Comparison of ENCODE assay signal across 23 cellular contexts in the genomic region with DNA sequence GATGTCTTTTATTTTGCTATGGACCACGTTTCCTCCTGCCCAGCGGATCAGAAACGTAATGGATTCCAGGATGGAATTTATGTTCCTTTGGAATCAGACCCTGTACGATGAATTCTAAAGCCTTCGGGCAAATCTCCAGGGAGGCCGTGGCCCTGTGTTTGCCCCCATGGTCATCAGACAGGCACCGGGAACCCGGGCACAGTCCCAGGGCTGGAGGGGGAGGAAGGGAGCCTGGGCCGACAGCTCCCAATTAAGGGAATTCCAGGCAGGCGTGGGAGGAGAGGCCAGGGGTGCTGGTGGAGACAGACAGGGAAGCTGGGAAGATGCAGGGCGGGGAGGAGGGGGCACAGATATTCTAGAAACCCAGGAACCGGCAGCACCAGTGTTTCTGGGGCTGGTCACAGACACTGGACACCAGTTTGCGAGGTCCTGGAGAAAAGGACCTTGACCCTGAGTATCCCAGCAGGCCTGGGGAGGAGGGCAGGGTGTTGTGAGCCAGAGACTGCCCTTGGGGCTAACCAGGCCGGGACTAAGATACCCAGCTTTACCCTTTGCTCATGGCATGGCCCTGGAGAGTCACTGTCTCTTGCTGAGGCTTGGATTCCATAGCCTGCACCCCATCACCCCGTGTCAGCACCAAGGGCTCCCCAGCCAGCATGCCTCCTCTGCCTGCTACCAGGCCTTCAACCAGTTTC.
DNase-seq lines count a peak whose midpoint lies in the region; ATAC-seq and TF ChIP-seq lines count a peak whose summit lies in the region.
"Had no signal": no experiment of that assay in that cellular context is flagged by ENCODE, and none has a peak within 500 bp of the region (broad histone marks: within the 10 kb centered on the region; RNA-seq: fewer than 3 reads in every experiment).

No MANE protein-coding gene starts in this region.

- H3K4me3 Mint-ChIP-seq in osteocyte (ENCODE audit: unreplicated experiment): peak overlapping the region; percentile 18
- no peak overlapping the region for H3K4me3 Mint-ChIP-seq in activated T-cell treated with anti-CD3 and anti-CD28 coated beads, Interleukin-2, amount 50 U/mL, for 72 hours
- H3K4me3 Mint-ChIP-seq: CD4-positive, alpha-beta T cell; dendritic cell treated with granulocyte-macrophage colony-stimulating factor and Interleukin-4, amounts not matched to agents 40 ng/mL and 50 ng/mL, for 4 days had no signal

- H3K27ac Mint-ChIP-seq in osteocyte (ENCODE audit: unreplicated experiment): peak overlapping the region; percentile 70
- no peak overlapping the region for H3K27ac Mint-ChIP-seq in activated T-cell treated with anti-CD3 and anti-CD28 coated beads, Interleukin-2, amount 50 U/mL, for 72 hours
- H3K27ac Mint-ChIP-seq: CD4-positive, alpha-beta T cell; dendritic cell treated with granulocyte-macrophage colony-stimulating factor and Interleukin-4, amounts not matched to agents 40 ng/mL and 50 ng/mL, for 4 days had no signal

- TF ChIP-seq POLR2A in testis (IDR thresholded peaks at IDR 0.05): no peak

- H3K4me3 ChIP-seq in SJCRH30 (peak overlapping the region; percentile 45), aorta (ENCODE audit: low read length in 2 of 2) (no peak overlapping the region), testis (no peak overlapping the region)
- H3K4me3 ChIP-seq: thyroid gland had no signal

- H3K9me3 ChIP-seq in SJCRH30 (replicated peaks): no peaks in the 10 kb centered on the region
- H3K9me3 ChIP-seq in aorta (ENCODE audit: control insufficient read depth, low read length): no peaks in the 10 kb centered on the region
- H3K9me3 ChIP-seq in testis: no peaks in the 10 kb centered on the region
- H3K9me3 ChIP-seq: thyroid gland had no signal

- H3K27ac ChIP-seq in SJCRH30 (peak overlapping the region; percentile 97), aorta (ENCODE audit: low read depth in 1 of 2, low read length in 2 of 2) (no peak overlapping the region), testis (no peak overlapping the region)
- H3K27ac ChIP-seq: brain microvascular endothelial cell, thyroid gland had no signal

- no peaks in the 10 kb centered on the region for H3K36me3 Mint-ChIP-seq in osteocyte (ENCODE audit: unreplicated experiment)
- no peaks in the 10 kb centered on the region for H3K36me3 Mint-ChIP-seq in activated T-cell treated with anti-CD3 and anti-CD28 coated beads, Interleukin-2, amount 50 U/mL, for 72 hours (ENCODE audit: insufficient read depth in 2 of 2)

- intact Hi-C loops in aorta (cut with DNase I) (no loop called here), testis (cut with DNase I; ENCODE audit: low total_unique reads) (no loop called here)

- DNase-seq in ELF-1 (ENCODE audit: low read depth, low spot score) (peak; percentile 83), SJCRH30 (peak; percentile 73 to 82), iPS-NIHi11 (ENCODE audit: low spot score) (peak; percentile 56), osteocyte (ENCODE audit: extremely low spot score, unreplicated experiment) (no peak), GM19238 (ENCODE audit: insufficient read length, low spot score) (no peak), aorta (no peak), testis (no peak)
- DNase-seq in activated T-cell treated with anti-CD3 and anti-CD28 coated beads, Interleukin-2, amount 50 U/mL, for 72 hours: no peak
- DNase-seq: ACHN; activated CD4-positive, CD25-positive, alpha-beta regulatory T cell; activated CD8-positive, alpha-beta memory T cell treated with anti-CD3 and anti-CD28 coated beads, Interleukin-2, amount 50 U/mL, for 4 hours; activated naive CD4-positive, alpha-beta T cell treated with Interleukin-2 at 50 U/mL for 16 hours; brain microvascular endothelial cell; CD4-positive, alpha-beta T cell; DND-41; left colon; NCI-H2107; NCI-H774; right cardiac atrium; RPMI8226; stimulated activated CD4-positive, alpha-beta T cell treated with anti-CD3 and anti-CD28 coated beads, Interleukin-4, amount 100 ng/mL, for 1 hour; thyroid gland had no signal

- ATAC-seq in activated T-cell treated with anti-CD3 and anti-CD28 coated beads, Interleukin-2, amount 50 U/mL, for 72 hours (replicated peaks in 1 of 2): no peak
- no peak for ATAC-seq in aorta (ENCODE audit: low FRiP score)
- ATAC-seq: left colon had no signal

- no peaks in the 10 kb centered on the region for H3K27me3 Mint-ChIP-seq in osteocyte (ENCODE audit: unreplicated experiment)
- no peaks in the 10 kb centered on the region for H3K27me3 Mint-ChIP-seq in activated T-cell treated with anti-CD3 and anti-CD28 coated beads, Interleukin-2, amount 50 U/mL, for 72 hours (ENCODE audit: low read depth)
- H3K27me3 Mint-ChIP-seq: dendritic cell treated with granulocyte-macrophage colony-stimulating factor and Interleukin-4, amounts not matched to agents 40 ng/mL and 50 ng/mL, for 4 days had no signal

- H3K27me3 ChIP-seq in SJCRH30 (no peaks in the 10 kb centered on the region), aorta (ENCODE audit: control insufficient read depth in 1 of 2, insufficient read depth in 2 of 2, low read length in 1 of 2) (no peaks in the 10 kb centered on the region), testis (no peaks in the 10 kb centered on the region)
- H3K27me3 ChIP-seq: thyroid gland had no signal

- no peaks in the 10 kb centered on the region for H3K36me3 ChIP-seq in SJCRH30
- no peaks in the 10 kb centered on the region for H3K36me3 ChIP-seq in aorta (ENCODE audit: control insufficient read depth in 1 of 2, insufficient read depth in 2 of 2, low read length in 1 of 2)
- no peaks in the 10 kb centered on the region for H3K36me3 ChIP-seq in testis (ENCODE audit: low read depth, missing control alignments)
- H3K36me3 ChIP-seq: brain microvascular endothelial cell, thyroid gland had no signal

- peaks cover 35% of the 10 kb centered on the region for H3K4me1 ChIP-seq in SJCRH30
- H3K4me1 ChIP-seq in aorta (ENCODE audit: control insufficient read depth in 1 of 2, insufficient read depth in 2 of 2, low read length in 2 of 2): no peaks in the 10 kb centered on the region
- peaks cover 5% of the 10 kb centered on the region for H3K4me1 ChIP-seq in testis
- H3K4me1 ChIP-seq: thyroid gland had no signal

- H3K4me1 Mint-ChIP-seq in osteocyte (ENCODE audit: unreplicated experiment): peaks cover 27% of the 10 kb centered on the region
- no peaks in the 10 kb centered on the region for H3K4me1 Mint-ChIP-seq in activated T-cell treated with anti-CD3 and anti-CD28 coated beads, Interleukin-2, amount 50 U/mL, for 72 hours (ENCODE audit: low read depth)

- WGBS in aorta, 2 donors: 39 to 44% methylated on average over 15 of the region's 15 CpGs
- WGBS in testis, 2 donors: 41 to 50% methylated on average over 14 to 15 of the region's 15 CpGs

- TF ChIP-seq CTCF in osteocyte (IDR thresholded peaks at IDR 0.05): no peak
- TF ChIP-seq CTCF in testis (IDR thresholded peaks at IDR 0.05): no peak

- no peaks in the 10 kb centered on the region for H3K9me3 Mint-ChIP-seq in osteocyte (ENCODE audit: unreplicated experiment)
- no peaks in the 10 kb centered on the region for H3K9me3 Mint-ChIP-seq in activated T-cell treated with anti-CD3 and anti-CD28 coated beads, Interleukin-2, amount 50 U/mL, for 72 hours
- H3K9me3 Mint-ChIP-seq: CD4-positive, alpha-beta T cell; dendritic cell treated with granulocyte-macrophage colony-stimulating factor and Interleukin-4, amounts not matched to agents 40 ng/mL and 50 ng/mL, for 4 days had no signal

Comparison
In these comparisons a context has a peak if more than half of its experiments do, and no peak if none do; other contexts are left out.
1. DNase-seq: peak in ELF-1 (single experiment), SJCRH30 (2 of 2) and iPS-NIHi11 (single experiment); none in osteocyte (single experiment), GM19238 (single experiment), activated T-cell treated with anti-CD3 and anti-CD28 coated beads, Interleukin-2, amount 50 U/mL, for 72 hours (0 of 2), aorta (0 of 2) and testis (single experiment).